Comparison of ENCODE assay signal across 19 cellular contexts in the genomic region with DNA sequence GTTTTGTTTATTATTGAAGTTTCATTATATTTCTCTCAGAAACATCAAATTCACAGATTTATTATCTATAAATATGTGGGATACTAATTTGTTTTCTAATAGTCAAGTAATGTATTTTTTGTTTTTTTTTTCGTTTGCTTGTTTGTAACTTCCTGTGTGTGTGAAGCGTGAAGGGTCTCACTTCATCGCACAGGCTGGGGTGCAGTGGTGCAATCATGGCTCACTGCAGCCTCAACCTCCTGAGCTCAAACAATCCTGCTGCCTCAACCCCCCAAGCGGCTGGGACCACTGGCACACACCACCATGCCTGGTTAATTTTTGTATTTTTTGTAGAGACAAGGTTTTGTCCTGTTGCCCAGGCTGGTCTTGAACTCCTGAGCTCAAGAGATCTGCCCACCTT. TPM values are rescaled to one million over a fixed set of nuclear protein-coding genes. Genes with fewer than 3 reads are reported as not detected.
A peak's percentile ranks its signal among the peaks of the same experiment; 100 is the strongest.
DNase-seq lines count a peak whose midpoint lies in the region; ATAC-seq, FAIRE-seq and TF ChIP-seq lines count a peak whose summit lies in the region.
"Had no signal": no experiment of that assay in that cellular context is flagged by ENCODE, and none has a peak within 500 bp of the region (broad histone marks: within the 10 kb centered on the region; RNA-seq: fewer than 3 reads in every experiment).

No MANE protein-coding gene starts in this region.

- no TSS peak for BruUV-seq in OCI-LY7 (replicated peaks; lab: Mats Ljungman, UMichigan)

- H3K27ac ChIP-seq in OCI-LY7 (ENCODE audit: low read depth, low read length, poor library complexity, severe bottlenecking): no peak overlapping the region
- no peak overlapping the region for H3K27ac ChIP-seq in GM23248
- H3K27ac ChIP-seq: ascending aorta, transverse colon had no signal

- CTCF ChIA-PET in OCI-LY7 (lab: Charles Lee; ENCODE audit: unreplicated experiment): no interaction called here

- H3K4me2 ChIP-seq in OCI-LY7 (ENCODE audit: low read length) (no peak overlapping the region), GM23248 (ENCODE audit: unreplicated experiment) (no peak overlapping the region)

- H3K79me2 ChIP-seq in OCI-LY7 (ENCODE audit: insufficient read depth, low read depth, low read length): no peaks in the 10 kb centered on the region
- peaks cover 97% of the 10 kb centered on the region for H3K79me2 ChIP-seq in GM23248 (ENCODE audit: insufficient read depth)

- H3K9me3 ChIP-seq in OCI-LY7 (ENCODE audit: low read length) (no peaks in the 10 kb centered on the region), GM23248 (ENCODE audit: low read depth) (no peaks in the 10 kb centered on the region)
- H3K9me3 ChIP-seq: ascending aorta, transverse colon had no signal

- H3K9me2 ChIP-seq in OCI-LY7 (ENCODE audit: insufficient read depth, low read length) (no peaks in the 10 kb centered on the region), GM23248 (ENCODE audit: insufficient read depth) (no peaks in the 10 kb centered on the region)

- no peak overlapping the region for H3K9ac ChIP-seq in GM23248

- H3K4me1 ChIP-seq in OCI-LY7 (ENCODE audit: insufficient read depth, low read length, poor library complexity, severe bottlenecking): no peaks in the 10 kb centered on the region
- peaks cover 15% of the 10 kb centered on the region; the same call in 1 of the 2 replicates for H3K4me1 ChIP-seq in GM23248 (ENCODE audit: insufficient read depth)

- H3K27me3 ChIP-seq in GM23248 (replicated peaks; ENCODE audit: insufficient read depth): no peaks in the 10 kb centered on the region
- H3K27me3 ChIP-seq: ascending aorta, transverse colon had no signal

- peaks cover 28% of the 10 kb centered on the region for H3F3A ChIP-seq in GM23248 (ENCODE audit: insufficient read depth)

- ATAC-seq in GM18502 (IDR thresholded peaks at IDR 0.05; ENCODE audit: poor library complexity, unreplicated experiment) (peak; percentile 56), GM19463 (IDR thresholded peaks at IDR 0.05; ENCODE audit: unreplicated experiment) (peak; percentile 59), HG02981 (IDR thresholded peaks at IDR 0.05; ENCODE audit: unreplicated experiment) (peak; percentile 45), HG03442 (IDR thresholded peaks at IDR 0.05; ENCODE audit: unreplicated experiment) (no peak)

- DNase-seq in OCI-LY7 (ENCODE audit: low spot score): peak; percentile 6
- DNase-seq in frontal cortex (ENCODE audit: low spot score in 2 of 2): no peak
- DNase-seq in hippocampal formation (lab: John Stamatoyannopoulos, UW): no peak
- DNase-seq in GM23248: no peak
- DNase-seq: activated gamma-delta T cell treated with Interleukin-2 at 50 U/mL for 16 hours; COR-L47; glutamatergic neuron; NCI-H2081 treated with DMSO at 0.1 percent for 48 hours; NCI-H82; occipital lobe; stimulated activated CD4-positive, alpha-beta T cell treated with anti-CD3 and anti-CD28 coated beads, Interleukin-4, amount 100 ng/mL, for 4 hours; transverse colon had no signal

- POLR2A ChIA-PET in OCI-LY7 (lab: Charles Lee): interaction anchor here (1.2 kb wide), 2 partner anchors 11 to 222 kb away, joined by 3 to 4 read pairs; no protein-coding TSS in a partner anchor

- H3K4me3 ChIP-seq in OCI-LY7 (ENCODE audit: low read depth, low read length, poor library complexity, severe bottlenecking) (no peak overlapping the region), GM23248 (no peak overlapping the region)
- H3K4me3 ChIP-seq: ascending aorta, transverse colon had no signal

- no peak overlapping the region for H2AFZ ChIP-seq in OCI-LY7 (ENCODE audit: low read length)
- H2AFZ ChIP-seq in GM23248: no peak overlapping the region

- no peak for TF ChIP-seq CTCF in OCI-LY7 (conservative IDR thresholded peaks at IDR 0.05; ENCODE audit: low read length)

- FAIRE-seq in frontal cortex (lab: Jason Lieb, UNC): no peak
- FAIRE-seq: colon, H1 had no signal

- in situ Hi-C loops in GM23248 (cut with MboI): no loop called here

- H4K20me1 ChIP-seq in OCI-LY7 (ENCODE audit: insufficient read depth, low read length): no peaks in the 10 kb centered on the region
- 0 out of 2 replicates have a peak, but pooled peaks cover 4% of the 10 kb centered on the region for H4K20me1 ChIP-seq in GM23248 (ENCODE audit: insufficient read depth)

- intact Hi-C loops in OCI-LY7 (cut with micrococcal nuclease; ENCODE audit: unreplicated experiment): no loop called here

- WGBS in GM23248 (ENCODE audit: low coverage in 1 of 2, low lambda C conversion rate in 2 of 2, missing lambda C conversion rate in 2 of 2), 2 experiments: 60 to 64% methylated on average over 4 of the region's 4 CpGs

- H3K36me3 ChIP-seq in OCI-LY7 (ENCODE audit: insufficient read depth, low read length) (no peaks in the 10 kb centered on the region), GM23248 (ENCODE audit: low read depth) (peaks cover 40% of the 10 kb centered on the region)
- H3K36me3 ChIP-seq: ascending aorta had no signal

RNA-seq across cellular contexts. Expression of gene SH3RF1, which starts 55.1 kb away (rescaled TPM):
- total RNA-seq in OCI-LY7 (2014; rRNA removed; shearing (Covaris generic)): not detected in 2 replicates
- not detected in 2 replicates for total RNA-seq in OCI-LY7 (2022)
- total RNA-seq in frontal cortex: 13.0 TPM
- total RNA-seq in GM23248 (2014; rRNA removed; shearing (Covaris generic)): 24.9 and 28.3 TPM in 2 replicates
- polyA plus RNA-seq in GM23248 (2016; fragmentation: Nextera tagmentation; extraction: Ambion mirVana): 53.8 and 55.5 TPM in 2 replicates

Comparison
In these comparisons a context has a peak if more than half of its experiments do, and no peak if none do; other contexts are left out.
1. RNA of gene SH3RF1, which starts 55.1 kb away (total RNA-seq): 24.9 to 28.3 TPM in GM23248 and 13.0 TPM in frontal cortex (single experiment); not detected in OCI-LY7; every median in the first group is over 10 times any median in the second.